Comparison of ENCODE assay signal across 19 cellular contexts in the genomic region with DNA sequence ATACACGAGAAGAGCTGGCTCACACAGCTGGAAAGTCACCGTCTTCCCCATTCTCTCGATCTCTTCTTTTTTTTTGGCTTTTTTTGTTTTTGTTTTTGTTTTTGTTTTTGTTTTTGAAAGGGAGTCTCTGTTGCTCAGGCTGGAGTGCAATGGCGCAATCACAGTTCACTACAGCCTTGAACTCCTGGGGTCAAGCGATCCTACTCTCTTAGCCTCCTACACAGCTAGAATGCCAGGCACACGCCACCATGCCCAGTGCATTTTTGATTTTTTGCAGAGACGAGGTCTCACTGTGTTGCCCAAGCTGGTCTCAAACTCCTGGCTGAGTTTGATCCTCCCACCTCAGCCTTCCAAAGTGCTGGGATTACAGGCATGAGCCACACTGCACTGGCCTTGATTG. TPM values are rescaled to one million over a fixed set of nuclear protein-coding genes. Genes with fewer than 3 reads are reported as not detected.
DNase-seq lines count a peak whose midpoint lies in the region; ATAC-seq and TF ChIP-seq lines count a peak whose summit lies in the region.
"Had no signal": no experiment of that assay in that cellular context is flagged by ENCODE, and none has a peak within 500 bp of the region (broad histone marks: within the 10 kb centered on the region; RNA-seq: fewer than 3 reads in every experiment).

No MANE protein-coding gene starts in this region.

- no peaks in the 10 kb centered on the region for H3K36me3 ChIP-seq in subcutaneous abdominal adipose tissue (ENCODE audit: control insufficient read depth in 5 of 5, insufficient read depth in 5 of 5, low read length in 5 of 5)
- H3K36me3 ChIP-seq: left ventricle myocardium inferior, uterus had no signal

- no peaks in the 10 kb centered on the region for H3K9me3 Mint-ChIP-seq in central memory CD8-positive, alpha-beta T cell
- H3K9me3 Mint-ChIP-seq in glutamatergic neuron (ENCODE audit: unreplicated experiment) = peaks cover 14% of the 10 kb centered on the region
- H3K9me3 Mint-ChIP-seq: effector memory CD8-positive, alpha-beta T cell; naive thymus-derived CD8-positive, alpha-beta T cell; stimulated activated effector memory CD8-positive, alpha-beta T cell treated with anti-CD3 and anti-CD28 coated beads, Interleukin-12 subunit alpha, Interleukin-12 subunit beta, amount 100 ng/mL, for 72 hours had no signal

- H3K4me1 ChIP-seq in subcutaneous abdominal adipose tissue (ENCODE audit: control insufficient read depth in 5 of 5, insufficient read depth in 5 of 5, low read length in 5 of 5) = peaks cover 14 to 78% (median 70%) of the 10 kb centered on the region in 5 donors
- H3K4me1 ChIP-seq: uterus had no signal

- DNase-seq in NCI-H69 (lab: John Stamatoyannopoulos, UW) (peak; percentile 21), left lobe of liver (ENCODE audit: low spot score) (no peak), omental fat pad (ENCODE audit: low spot score) (no peak), glutamatergic neuron (no peak)
- DNase-seq in central memory CD8-positive, alpha-beta T cell (ENCODE audit: low spot score in 2 of 2) = no peak
- no peak for DNase-seq in stimulated activated CD4-positive, alpha-beta T cell treated with anti-CD3 and anti-CD28 coated beads, Interleukin-4, amount 100 ng/mL, for 1 hour
- DNase-seq: activated CD4-positive, alpha-beta T cell treated with anti-CD3 and anti-CD28 coated beads, Interleukin-2, amount 50 U/mL, for 4 hours; activated T-cell treated with anti-CD3 and anti-CD28 coated beads for 4 hours; effector memory CD8-positive, alpha-beta T cell; Kasumi-1; left ventricle myocardium inferior; uterus had no signal

- peaks cover 2% of the 10 kb centered on the region for H3K36me3 Mint-ChIP-seq in central memory CD8-positive, alpha-beta T cell (ENCODE audit: insufficient read depth)
- no peaks in the 10 kb centered on the region for H3K36me3 Mint-ChIP-seq in glutamatergic neuron (ENCODE audit: unreplicated experiment)
- H3K36me3 Mint-ChIP-seq: activated naive CD8-positive, alpha-beta T cell; naive thymus-derived CD8-positive, alpha-beta T cell had no signal

- no peak overlapping the region for H3K9ac ChIP-seq in subcutaneous abdominal adipose tissue (ENCODE audit: low read length in 5 of 5)

- H3K27me3 Mint-ChIP-seq in central memory CD8-positive, alpha-beta T cell = no peaks in the 10 kb centered on the region
- H3K27me3 Mint-ChIP-seq in glutamatergic neuron (ENCODE audit: unreplicated experiment) = peaks cover 15% of the 10 kb centered on the region
- H3K27me3 Mint-ChIP-seq: activated naive CD8-positive, alpha-beta T cell had no signal

- no peak for ATAC-seq in central memory CD8-positive, alpha-beta T cell (replicated peaks; ENCODE audit: extremely low read depth, poor library complexity, severe bottlenecking)
- ATAC-seq in left lobe of liver (peak; percentile 10), omental fat pad (ENCODE audit: low FRiP score) (no peak), GM21576 (IDR thresholded peaks at IDR 0.05; ENCODE audit: unreplicated experiment) (no peak)
- ATAC-seq: effector memory CD8-positive, alpha-beta T cell; HCT116; naive thymus-derived CD8-positive, alpha-beta T cell; stimulated activated effector memory CD8-positive, alpha-beta T cell treated with anti-CD3 and anti-CD28 coated beads, Interleukin-12 subunit alpha, Interleukin-12 subunit beta, amount 100 ng/mL, for 72 hours had no signal

- H3K4me3 Mint-ChIP-seq in central memory CD8-positive, alpha-beta T cell = no peak overlapping the region
- H3K4me3 Mint-ChIP-seq in glutamatergic neuron (ENCODE audit: unreplicated experiment) = no peak overlapping the region
- H3K4me3 Mint-ChIP-seq: activated naive CD8-positive, alpha-beta T cell; effector memory CD8-positive, alpha-beta T cell; naive thymus-derived CD8-positive, alpha-beta T cell; stimulated activated effector memory CD8-positive, alpha-beta T cell treated with anti-CD3 and anti-CD28 coated beads, Interleukin-12 subunit alpha, Interleukin-12 subunit beta, amount 100 ng/mL, for 72 hours had no signal

- peaks cover 0 to 2% (median 0%) of the 10 kb centered on the region in 5 donors for H3K27me3 ChIP-seq in subcutaneous abdominal adipose tissue (ENCODE audit: control insufficient read depth in 5 of 5, insufficient read depth in 4 of 5, low read length in 5 of 5)
- H3K27me3 ChIP-seq: uterus had no signal

- H3K4me3 ChIP-seq in subcutaneous abdominal adipose tissue (ENCODE audit: low read depth in 1 of 5, low read length in 5 of 5) = no peak overlapping the region
- H3K4me3 ChIP-seq: uterus had no signal

- H3K4me1 Mint-ChIP-seq in central memory CD8-positive, alpha-beta T cell = peaks cover 13% of the 10 kb centered on the region
- peaks cover 34% of the 10 kb centered on the region for H3K4me1 Mint-ChIP-seq in glutamatergic neuron (ENCODE audit: low read depth, unreplicated experiment)

- peaks cover 0 to 3% (median 0%) of the 10 kb centered on the region in 5 donors for H3K9me3 ChIP-seq in subcutaneous abdominal adipose tissue (ENCODE audit: control insufficient read depth in 5 of 5, low read length in 5 of 5)
- H3K9me3 ChIP-seq: left ventricle myocardium inferior, uterus had no signal

- peak overlapping the region; percentile 97 for H3K27ac ChIP-seq in subcutaneous abdominal adipose tissue (ENCODE audit: low read depth, low read length)

- H3K27ac Mint-ChIP-seq in central memory CD8-positive, alpha-beta T cell (ENCODE audit: low read depth) = peak overlapping the region; percentile 42
- no peak overlapping the region for H3K27ac Mint-ChIP-seq in glutamatergic neuron (ENCODE audit: unreplicated experiment)
- H3K27ac Mint-ChIP-seq: activated naive CD8-positive, alpha-beta T cell; effector memory CD8-positive, alpha-beta T cell; naive thymus-derived CD8-positive, alpha-beta T cell; stimulated activated effector memory CD8-positive, alpha-beta T cell treated with anti-CD3 and anti-CD28 coated beads, Interleukin-12 subunit alpha, Interleukin-12 subunit beta, amount 100 ng/mL, for 72 hours had no signal

- TF ChIP-seq CTCF in omental fat pad (IDR thresholded peaks at IDR 0.05) (no peak), glutamatergic neuron (IDR thresholded peaks at IDR 0.05; ENCODE audit: partially characterized antibody, unreplicated experiment) (no peak)

RNA-seq across cellular contexts. Expression of gene FXYD3, which starts 4.0 kb away (rescaled TPM):
- total RNA-seq in left lobe of liver = 1.4 TPM
- total RNA-seq in omental fat pad = 1 to 10 TPM in 1 of 4 donors, under 1 TPM in 1, not detected in 2; 0.38 to 2.6 TPM
- total RNA-seq in glutamatergic neuron (ENCODE audit: unreplicated experiment) = not detected
- total RNA-seq: Daoy; naive thymus-derived CD8-positive, alpha-beta T cell had no signal

RNA-seq across cellular contexts. Expression of gene LGI4, which starts 15.3 kb away (rescaled TPM):
- total RNA-seq in left lobe of liver (1.9 TPM), omental fat pad (10 to 100 TPM in 1 of 4 donors, 1 to 10 TPM in 3; 6.2 to 31.1 (median 8.3) TPM), glutamatergic neuron (ENCODE audit: unreplicated experiment) (14.4 TPM)
- total RNA-seq: Daoy had no signal

RNA-seq across cellular contexts. Expression of gene FXYD1, which starts 19.0 kb away (rescaled TPM):
- total RNA-seq in left lobe of liver (280 TPM), omental fat pad (10 to 100 TPM; 20.5 to 32.2 (median 25.7) TPM), glutamatergic neuron (ENCODE audit: unreplicated experiment) (not detected)
- total RNA-seq: Daoy had no signal

RNA-seq across cellular contexts. Expression of gene FXYD7, which starts 23.5 kb away (rescaled TPM):
- total RNA-seq in left lobe of liver (0.60 TPM), omental fat pad (not detected), glutamatergic neuron (ENCODE audit: unreplicated experiment) (22.3 TPM)
- total RNA-seq: left ventricle myocardium inferior had no signal

RNA-seq across cellular contexts. Expression of gene FXYD5, which starts 35.0 kb away (rescaled TPM):
- 7.6 TPM for total RNA-seq in left lobe of liver
- 100 to 1,000 TPM in 1 of 4 donors, 10 to 100 TPM in 3; 68.9 to 129 (median 88.8) TPM for total RNA-seq in omental fat pad
- 5.3 TPM for total RNA-seq in glutamatergic neuron (ENCODE audit: unreplicated experiment)

Comparison
In these comparisons a context has a peak if more than half of its experiments do, and no peak if none do; other contexts are left out.
1. RNA of gene FXYD1, which starts 19.0 kb away (total RNA-seq): 280 TPM in left lobe of liver (single experiment) and 20.5 to 32.2 TPM in omental fat pad; not detected in glutamatergic neuron (single experiment); every median in the first group is over 10 times any median in the second.